Comparison of ENCODE assay signal across 1 cellular context in genomic region chr14:89232366-89233070, GRCh38.
A peak's percentile ranks its signal among the peaks of the same experiment; 100 is the strongest.
TF ChIP-seq lines count a peak whose summit lies in the region.

No MANE protein-coding gene starts in this region.

TF ChIP-seq in neural cell, 6 proteins besides CTCF, POLR2A, EP300 and RAD21:
- no peak for TF ChIP-seq SMC3 (conservative IDR thresholded peaks at IDR 0.05; ENCODE audit: poor library complexity)
- peak; percentile 26 for TF ChIP-seq REST (IDR thresholded peaks at IDR 0.05; ENCODE audit: borderline replicate concordance)
- no peak for TF ChIP-seq TAF1 (IDR thresholded peaks at IDR 0.05; ENCODE audit: low read depth)
- TF ChIP-seq MXI1 (conservative IDR thresholded peaks at IDR 0.05; ENCODE audit: poor library complexity, severe bottlenecking), result no peak
- peak; percentile 54 for TF ChIP-seq POLR2AphosphoS5 (IDR thresholded peaks at IDR 0.05)
- no peak for TF ChIP-seq EZH2 (IDR thresholded peaks at IDR 0.05; ENCODE audit: borderline replicate concordance, insufficient read depth, low read length, poor library complexity, severe bottlenecking)
